In the genomic region with DNA sequence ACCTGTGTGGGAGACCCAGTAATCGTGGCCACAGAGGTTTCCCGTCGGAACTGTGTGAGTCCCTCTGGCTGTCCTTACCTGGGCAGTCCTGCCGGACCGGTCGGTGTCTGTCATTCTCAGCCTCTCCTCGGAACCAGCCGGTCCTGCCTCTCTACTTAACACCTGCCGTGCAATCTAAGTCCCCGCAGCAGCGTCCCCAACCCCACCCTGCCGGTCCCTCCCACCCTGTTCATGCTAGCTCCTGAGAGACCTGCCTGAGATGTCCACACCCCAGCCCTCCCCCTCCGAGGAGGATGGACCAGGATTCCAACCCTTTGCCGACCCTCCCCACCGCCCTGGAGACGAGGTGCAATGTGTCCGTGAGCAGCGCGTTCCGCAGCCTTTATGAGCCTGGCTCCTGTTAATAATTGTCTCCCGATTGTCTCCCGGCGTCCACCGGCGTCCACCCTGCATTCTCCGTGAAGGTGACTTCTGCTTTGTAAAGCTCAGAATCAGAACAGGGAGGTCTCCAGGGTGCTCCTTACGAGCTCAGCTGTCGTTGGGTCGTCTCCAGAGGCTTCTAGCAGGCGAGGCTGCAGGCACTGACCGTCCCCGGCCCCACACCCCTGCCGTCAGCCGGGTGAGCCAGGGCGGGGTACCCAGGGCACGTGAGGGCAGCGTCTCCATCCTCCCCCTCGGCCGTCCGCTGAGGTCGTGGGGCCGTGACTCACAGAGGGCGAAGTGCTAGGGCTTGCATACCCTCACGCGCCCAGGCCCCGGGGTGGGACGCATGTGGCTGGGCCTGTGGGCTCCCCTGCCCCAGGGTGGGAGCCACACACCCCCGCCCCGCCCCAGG, we compare ENCODE assay signal across 13 cellular contexts. TPM values are rescaled to one million over a fixed set of nuclear protein-coding genes. Genes with fewer than 3 reads are reported as not detected.
DNase-seq lines count a peak whose midpoint lies in the region; ATAC-seq and TF ChIP-seq lines count a peak whose summit lies in the region.
"Had no signal": no experiment of that assay in that cellular context is flagged by ENCODE, and none has a peak within 500 bp of the region (broad histone marks: within the 10 kb centered on the region; RNA-seq: fewer than 3 reads in every experiment).

No MANE protein-coding gene starts in this region.

- in situ Hi-C loops in transverse colon (cut with MboI; ENCODE audit: low pct_ligation_motif_present in 1 of 4, low pct_unique_long_range_greater_than_20kb in 1 of 4, low sequenced_read_pairs in 3 of 4): no loop called here

- H3K36me3 Mint-ChIP-seq in effector memory CD8-positive, alpha-beta T cell (ENCODE audit: insufficient read depth): peaks cover 92% of the 10 kb centered on the region
- peaks cover 44 to 57% of the 10 kb centered on the region in 2 donors for H3K36me3 Mint-ChIP-seq in stimulated activated naive B cell treated with anti-CD40 and anti-IgM and Interleukin-4, amounts not matched to agents 10 μg/mL and 1 μg/mL and 100 μg/mL, for 72 hours
- H3K36me3 Mint-ChIP-seq: activated naive CD4-positive, alpha-beta T cell treated with anti-CD3 and anti-CD28 coated beads, Interleukin-2, amount 50 U/mL, for 72 hours had no signal

- ATAC-seq in effector memory CD8-positive, alpha-beta T cell (replicated peaks): peak; percentile 22
- peak; percentile 57 for ATAC-seq in mucosa of descending colon
- no peak for ATAC-seq in stimulated activated naive B cell treated with anti-CD40 and anti-IgM and Interleukin-4, amounts not matched to agents 10 μg/mL and 1 μg/mL and 100 μg/mL, for 72 hours (replicated peaks)
- ATAC-seq: activated naive CD4-positive, alpha-beta T cell treated with anti-CD3 and anti-CD28 coated beads, Interleukin-2, amount 50 U/mL, for 72 hours had no signal

- peak; percentile 68 for TF ChIP-seq POLR2A in transverse colon (IDR thresholded peaks at IDR 0.05)

- no peaks in the 10 kb centered on the region for H3K9me3 Mint-ChIP-seq in effector memory CD8-positive, alpha-beta T cell
- H3K9me3 Mint-ChIP-seq in stimulated activated naive B cell treated with anti-CD40 and anti-IgM and Interleukin-4, amounts not matched to agents 10 μg/mL and 1 μg/mL and 100 μg/mL, for 72 hours: no peaks in the 10 kb centered on the region
- H3K9me3 Mint-ChIP-seq: activated naive CD4-positive, alpha-beta T cell treated with anti-CD3 and anti-CD28 coated beads, Interleukin-2, amount 50 U/mL, for 72 hours had no signal

- TF ChIP-seq CTCF in left ventricle myocardium inferior (IDR thresholded peaks at IDR 0.05; ENCODE audit: borderline replicate concordance): no peak
- no peak for TF ChIP-seq CTCF in mucosa of descending colon (IDR thresholded peaks at IDR 0.05)
- no peak for TF ChIP-seq CTCF in transverse colon (IDR thresholded peaks at IDR 0.05)

- DNase-seq in left ventricle myocardium inferior: no peak
- no peak for DNase-seq in cardiac septum (ENCODE audit: low spot score)
- DNase-seq in effector memory CD8-positive, alpha-beta T cell: no peak
- peak; percentile 70 to 86 (median 78) for DNase-seq in mucosa of descending colon
- DNase-seq in transverse colon: peak; percentile 78
- DNase-seq in NCI-H1694 treated with DMSO at 0.1 percent for 48 hours (lab: John Stamatoyannopoulos, UW): no peak
- no peak for DNase-seq in NAMALWA (ENCODE audit: low spot score)
- no peak for DNase-seq in stimulated activated naive B cell treated with anti-CD40 and anti-IgM and Interleukin-4, amounts not matched to agents 10 μg/mL and 1 μg/mL and 100 μg/mL, for 72 hours
- DNase-seq: DMS153, MM.1S, NCI-H2227 treated with DMSO at 0.1 percent for 48 hours, RPMI8226 had no signal

- peaks cover 32% of the 10 kb centered on the region for H3K36me3 ChIP-seq in left ventricle myocardium inferior
- H3K36me3 ChIP-seq in mucosa of descending colon (ENCODE audit: low read depth): peaks cover 3% of the 10 kb centered on the region
- peaks cover 0 to 9% (median 1%) of the 10 kb centered on the region in 4 donors for H3K36me3 ChIP-seq in transverse colon

- H3K4me1 ChIP-seq in left ventricle myocardium inferior (peaks cover 81% of the 10 kb centered on the region), mucosa of descending colon (ENCODE audit: low read depth) (peaks cover 42% of the 10 kb centered on the region), transverse colon (peaks cover 18 to 68% (median 51%) of the 10 kb centered on the region in 4 donors)

- no peak for TF ChIP-seq EP300 in transverse colon (IDR thresholded peaks at IDR 0.05; ENCODE audit: low read depth)

- peaks cover 21 to 26% of the 10 kb centered on the region in 2 donors for H3K4me1 Mint-ChIP-seq in effector memory CD8-positive, alpha-beta T cell (ENCODE audit: low read depth in 2 of 2)
- H3K4me1 Mint-ChIP-seq in stimulated activated naive B cell treated with anti-CD40 and anti-IgM and Interleukin-4, amounts not matched to agents 10 μg/mL and 1 μg/mL and 100 μg/mL, for 72 hours: peaks cover 7 to 26% of the 10 kb centered on the region in 2 donors

- H3K27me3 ChIP-seq in left ventricle myocardium inferior (ENCODE audit: low read depth) (no peaks in the 10 kb centered on the region), transverse colon (no peaks in the 10 kb centered on the region)

- no peak overlapping the region for H3K4me3 ChIP-seq in left ventricle myocardium inferior
- no peak overlapping the region for H3K4me3 ChIP-seq in mucosa of descending colon
- H3K4me3 ChIP-seq in transverse colon: peak overlapping the region in 1 of 4 donors; percentile 11

- intact Hi-C loops in left ventricle myocardium inferior (cut with micrococcal nuclease) (no loop called here), cardiac septum (cut with DNase I) (no loop called here), mucosa of descending colon (cut with DNase I, micrococcal nuclease) (no loop called here), transverse colon (cut with DNase I; ENCODE audit: low total_unique reads) (no loop called here)

- no peaks in the 10 kb centered on the region for H3K9me3 ChIP-seq in left ventricle myocardium inferior (replicated peaks)
- no peaks in the 10 kb centered on the region for H3K9me3 ChIP-seq in mucosa of descending colon
- H3K9me3 ChIP-seq in transverse colon: no peaks in the 10 kb centered on the region

- H3K27ac ChIP-seq in left ventricle myocardium inferior (replicated peaks) (peak overlapping the region; percentile 36), transverse colon (peak overlapping the region; percentile 70 to 85 (median 74))

- H3K4me3 Mint-ChIP-seq in effector memory CD8-positive, alpha-beta T cell: peak overlapping the region in 1 of 2 donors; percentile 57
- H3K4me3 Mint-ChIP-seq in stimulated activated naive B cell treated with anti-CD40 and anti-IgM and Interleukin-4, amounts not matched to agents 10 μg/mL and 1 μg/mL and 100 μg/mL, for 72 hours: no peak overlapping the region

- no peaks in the 10 kb centered on the region for H3K27me3 Mint-ChIP-seq in effector memory CD8-positive, alpha-beta T cell
- H3K27me3 Mint-ChIP-seq in stimulated activated naive B cell treated with anti-CD40 and anti-IgM and Interleukin-4, amounts not matched to agents 10 μg/mL and 1 μg/mL and 100 μg/mL, for 72 hours: no peaks in the 10 kb centered on the region

- H3K27ac Mint-ChIP-seq in effector memory CD8-positive, alpha-beta T cell: peak overlapping the region in 1 of 2 donors; percentile 85
- H3K27ac Mint-ChIP-seq in stimulated activated naive B cell treated with anti-CD40 and anti-IgM and Interleukin-4, amounts not matched to agents 10 μg/mL and 1 μg/mL and 100 μg/mL, for 72 hours: no peak overlapping the region
- H3K27ac Mint-ChIP-seq: activated naive CD4-positive, alpha-beta T cell treated with anti-CD3 and anti-CD28 coated beads, Interleukin-2, amount 50 U/mL, for 72 hours had no signal

- 63% methylated on average over 39 of the region's 49 CpGs; no CpG with 5 or more reads in 1 of the 2 donors for WGBS in transverse colon (ENCODE audit: low coverage in 1 of 2), 2 donors

RNA-seq across cellular contexts. Expression of a gene that starts 10.1 kb away (rescaled TPM):
- 75.2 TPM for total RNA-seq in left ventricle myocardium inferior
- total RNA-seq in cardiac septum: 104 TPM
- total RNA-seq in mucosa of descending colon: 100 to 1,000 TPM in 2 of 3 donors, 10 to 100 TPM in 1; 78.6 to 134 (median 116) TPM
- total RNA-seq in transverse colon: 100 to 1,000 TPM in 2 of 4 donors, 10 to 100 TPM in 2; 46.8 to 325 (median 112) TPM

Comparison
In these comparisons a context has a peak if more than half of its experiments do, and no peak if none do; other contexts are left out.
1. DNase-seq: peak in mucosa of descending colon (3 of 3) and transverse colon (single experiment); none in left ventricle myocardium inferior (single experiment), cardiac septum (single experiment), effector memory CD8-positive, alpha-beta T cell (0 of 3), NCI-H1694 treated with DMSO at 0.1 percent for 48 hours (single experiment), NAMALWA (single experiment) and stimulated activated naive B cell treated with anti-CD40 and anti-IgM and Interleukin-4, amounts not matched to agents 10 μg/mL and 1 μg/mL and 100 μg/mL, for 72 hours (single experiment).
2. ATAC-seq: peak in effector memory CD8-positive, alpha-beta T cell (single experiment) and mucosa of descending colon (single experiment); none in stimulated activated naive B cell treated with anti-CD40 and anti-IgM and Interleukin-4, amounts not matched to agents 10 μg/mL and 1 μg/mL and 100 μg/mL, for 72 hours (0 of 2).